In the genomic region with DNA sequence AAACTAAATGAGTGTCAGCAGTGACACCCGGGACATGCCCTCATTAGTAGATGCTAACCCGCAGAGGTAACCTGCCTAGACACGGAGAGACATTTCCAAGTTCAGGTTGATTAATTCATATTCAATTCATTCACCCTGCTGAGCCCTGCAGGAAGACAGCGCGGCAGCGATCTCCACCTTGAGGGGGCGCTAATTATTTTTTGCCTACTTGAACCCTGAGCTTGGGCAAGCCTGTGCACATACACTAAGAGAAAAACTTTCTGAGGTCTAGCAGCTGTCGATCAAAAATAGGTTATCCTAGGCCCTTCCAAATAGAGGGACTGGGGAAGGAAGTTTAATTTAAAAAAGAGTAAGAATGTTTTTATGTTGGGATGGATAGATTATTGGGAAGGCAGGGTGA, we compare ENCODE assay signal across 8 cellular contexts. TPM values are rescaled to one million over a fixed set of nuclear protein-coding genes. Genes with fewer than 3 reads are reported as not detected.
DNase-seq lines count a peak whose midpoint lies in the region; ATAC-seq and TF ChIP-seq lines count a peak whose summit lies in the region.

No MANE protein-coding gene starts in this region.

- H3K4me2 ChIP-seq in Karpas-422 (ENCODE audit: low read depth, low read length, poor library complexity, severe bottlenecking): no peak overlapping the region

- H3K9me3 ChIP-seq in psoas muscle (peaks cover 5% of the 10 kb centered on the region), Karpas-422 (ENCODE audit: low read length) (no peaks in the 10 kb centered on the region)

- H3K9ac ChIP-seq in Karpas-422 (ENCODE audit: low read length): no peak overlapping the region

- H3K9me3 Mint-ChIP-seq in endothelial cell (ENCODE audit: unreplicated experiment): no peaks in the 10 kb centered on the region

- no peaks in the 10 kb centered on the region for H3K9me2 ChIP-seq in Karpas-422 (replicated peaks; ENCODE audit: insufficient read depth, low read length)

- peak overlapping the region; percentile 67 for H3K4me3 ChIP-seq in psoas muscle
- no peak overlapping the region for H3K4me3 ChIP-seq in Karpas-422 (ENCODE audit: low read length)

- H3K27ac ChIP-seq in psoas muscle: no peak overlapping the region
- H3K27ac ChIP-seq in Karpas-422 (ENCODE audit: low read length): no peak overlapping the region

- no peaks in the 10 kb centered on the region for H3K4me1 ChIP-seq in psoas muscle
- no peaks in the 10 kb centered on the region for H3K4me1 ChIP-seq in Karpas-422 (ENCODE audit: low read length)

- H3K27me3 Mint-ChIP-seq in endothelial cell (ENCODE audit: unreplicated experiment): peaks cover 7% of the 10 kb centered on the region

- no peak overlapping the region for H2AFZ ChIP-seq in Karpas-422 (ENCODE audit: low read length)

- no peaks in the 10 kb centered on the region for H3K79me2 ChIP-seq in Karpas-422 (ENCODE audit: low read length)

- H3K27me3 ChIP-seq in psoas muscle (ENCODE audit: insufficient read depth in 3 of 3, low read length in 2 of 3) (peaks cover 0 to 27% (median 5%) of the 10 kb centered on the region in 3 donors), Karpas-422 (ENCODE audit: low read length) (no peaks in the 10 kb centered on the region)

- H3K4me1 Mint-ChIP-seq in endothelial cell (ENCODE audit: unreplicated experiment): peaks cover 12% of the 10 kb centered on the region

- peak; percentile 3 for DNase-seq in NCI-H1092 treated with DMSO at 0.1 percent for 48 hours (lab: John Stamatoyannopoulos, UW)
- DNase-seq in NCI-H1092 (lab: John Stamatoyannopoulos, UW): no peak
- DNase-seq in NCI-H526 treated with DMSO at 0.1 percent for 48 hours (lab: John Stamatoyannopoulos, UW): peak; percentile 44
- DNase-seq in endothelial cell (ENCODE audit: low spot score): peak; percentile 47
- DNase-seq in psoas muscle: no peak
- DNase-seq in Karpas-422: no peak

- TF ChIP-seq CTCF in endothelial cell (IDR thresholded peaks at IDR 0.05; ENCODE audit: unreplicated experiment) (peak; percentile 45), psoas muscle (IDR thresholded peaks at IDR 0.05) (peak; percentile 7)

- no peaks in the 10 kb centered on the region for H3K36me3 Mint-ChIP-seq in endothelial cell (ENCODE audit: low read depth, unreplicated experiment)

- WGBS in psoas muscle, 3 donors: 31 to 38% (median 32%) methylated on average over 8 of the region's 8 CpGs

- no peak overlapping the region for H3K27ac Mint-ChIP-seq in endothelial cell (ENCODE audit: unreplicated experiment)

- no peaks in the 10 kb centered on the region for H3K36me3 ChIP-seq in psoas muscle (ENCODE audit: insufficient read depth in 1 of 2, low read depth in 1 of 2)
- H3K36me3 ChIP-seq in Karpas-422 (ENCODE audit: insufficient read depth, low read length): no peaks in the 10 kb centered on the region

- ATAC-seq in psoas muscle (no peak), HG03095 (IDR thresholded peaks at IDR 0.05; ENCODE audit: unreplicated experiment) (no peak), GM21390 (IDR thresholded peaks at IDR 0.05; ENCODE audit: unreplicated experiment) (no peak)

- H3K4me3 Mint-ChIP-seq in endothelial cell (ENCODE audit: unreplicated experiment): peak overlapping the region; percentile 85

- intact Hi-C loops in psoas muscle (cut with DNase I): no loop called here

- no peaks in the 10 kb centered on the region for H4K20me1 ChIP-seq in Karpas-422 (ENCODE audit: insufficient read depth, low read depth, low read length)

RNA-seq across cellular contexts. Expression of a gene that starts 1.3 kb away (rescaled TPM):
- 3.5 TPM for total RNA-seq in endothelial cell (ENCODE audit: unreplicated experiment)
- under 1 TPM in 2 of 4 donors, not detected in 2; 0.04 to 0.11 TPM for total RNA-seq in psoas muscle
- polyA plus RNA-seq in psoas muscle: under 1 TPM; 0.04 to 0.07 (median 0.05) TPM
- not detected in 2 replicates for total RNA-seq in Karpas-422 (2014; rRNA removed; shearing (Covaris generic); ENCODE audit: low replicate concordance)

Comparison
In these comparisons a context has a peak if more than half of its experiments do, and no peak if none do; other contexts are left out.
1. DNase-seq: peak in NCI-H1092 treated with DMSO at 0.1 percent for 48 hours (single experiment), NCI-H526 treated with DMSO at 0.1 percent for 48 hours (single experiment) and endothelial cell (single experiment); none in NCI-H1092 (single experiment), psoas muscle (0 of 2) and Karpas-422 (single experiment).